ENCODE assay signal across 11 cellular contexts in the genomic region with DNA sequence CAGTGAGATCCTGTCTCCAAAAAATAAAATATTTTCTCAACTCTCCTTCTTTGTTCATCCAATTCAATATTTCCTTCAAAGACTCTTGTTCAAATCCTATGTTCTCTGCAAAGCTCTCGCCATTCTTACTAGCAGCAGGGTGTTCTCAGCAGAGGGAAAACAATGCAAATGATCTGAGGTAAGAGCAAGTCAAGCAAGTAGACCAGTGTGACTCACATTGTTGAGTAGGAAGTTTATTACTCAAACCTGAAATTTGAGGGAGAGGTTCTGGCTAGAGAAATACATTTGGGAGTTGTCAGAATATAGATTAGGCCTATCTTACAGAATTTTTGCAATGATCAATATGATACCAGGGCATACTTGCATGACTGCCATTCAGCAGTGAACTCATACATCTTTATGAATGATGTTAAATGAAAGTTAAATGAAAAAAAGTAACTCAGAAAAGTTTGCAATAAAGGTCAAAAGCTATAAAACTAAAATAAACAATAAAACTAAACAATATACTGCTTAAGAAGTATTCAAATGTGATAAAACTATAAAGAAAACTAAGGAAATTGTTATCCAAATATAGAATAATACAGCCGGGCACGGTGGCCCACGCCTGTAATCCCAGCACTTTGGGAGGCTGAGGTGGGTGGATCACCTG. TPM values are rescaled to one million over a fixed set of nuclear protein-coding genes. Genes with fewer than 3 reads are reported as not detected.
A peak's percentile ranks its signal among the peaks of the same experiment; 100 is the strongest.
DNase-seq lines count a peak whose midpoint lies in the region; ATAC-seq, FAIRE-seq and TF ChIP-seq lines count a peak whose summit lies in the region.
"Had no signal": no experiment of that assay in that cellular context is flagged by ENCODE, and none has a peak within 500 bp of the region (broad histone marks: within the 10 kb centered on the region; RNA-seq: fewer than 3 reads in every experiment).

No MANE protein-coding gene starts in this region.

- TF ChIP-seq CTCF in astrocyte (IDR thresholded peaks at IDR 0.05; ENCODE audit: insufficient read depth, low read depth, low read length) (no peak), endothelial cell (IDR thresholded peaks at IDR 0.05; ENCODE audit: unreplicated experiment) (no peak)

- H3K36me3 Mint-ChIP-seq in astrocyte (ENCODE audit: low read depth, unreplicated experiment) (peaks cover 7% of the 10 kb centered on the region), endothelial cell (ENCODE audit: low read depth, unreplicated experiment) (peaks cover 14% of the 10 kb centered on the region)

- H3K4me1 Mint-ChIP-seq in astrocyte (ENCODE audit: low read depth, unreplicated experiment) = peaks cover 20% of the 10 kb centered on the region
- H3K4me1 Mint-ChIP-seq in endothelial cell (ENCODE audit: unreplicated experiment) = peaks cover 15% of the 10 kb centered on the region

- peaks cover 58% of the 10 kb centered on the region for H3K79me2 ChIP-seq in astrocyte (ENCODE audit: insufficient read depth, low read length)

- H3K4me2 ChIP-seq in astrocyte (ENCODE audit: low read length) = no peak overlapping the region

- no peak overlapping the region for H2AFZ ChIP-seq in astrocyte (ENCODE audit: low read depth, low read length)

- DNase-seq in SIG-M5 treated with dmso at 0.1 percent for 504 hours (lab: John Stamatoyannopoulos, UW; ENCODE audit: unreplicated experiment) = peak; percentile 33
- DNase-seq in SIG-M5 (lab: John Stamatoyannopoulos, UW) = no peak
- DNase-seq in astrocyte (ENCODE audit: low read depth) = peak; percentile 69
- peak; percentile 87 for DNase-seq in renal cortical epithelial cell (ENCODE audit: low read depth)
- DNase-seq in pons (ENCODE audit: low spot score) = no peak
- no peak for DNase-seq in effector memory CD4-positive, alpha-beta T cell
- no peak for DNase-seq in endothelial cell (ENCODE audit: low spot score)
- DNase-seq: lower lobe of right lung had no signal

- peaks cover 28% of the 10 kb centered on the region for H3K4me1 ChIP-seq in astrocyte (ENCODE audit: insufficient read depth, low read length)
- peaks cover 3% of the 10 kb centered on the region for H3K4me1 ChIP-seq in effector memory CD4-positive, alpha-beta T cell (ENCODE audit: control insufficient read depth, insufficient read depth, low read length, poor library complexity, severe bottlenecking)

- H3K9me3 ChIP-seq in astrocyte (ENCODE audit: insufficient read depth, low read depth, low read length) = no peaks in the 10 kb centered on the region
- no peaks in the 10 kb centered on the region for H3K9me3 ChIP-seq in effector memory CD4-positive, alpha-beta T cell (ENCODE audit: control insufficient read depth, low read length)
- H3K9me3 ChIP-seq: lower lobe of right lung had no signal

- peak; percentile 87 for ATAC-seq in HG02885 (IDR thresholded peaks at IDR 0.05; ENCODE audit: poor library complexity, unreplicated experiment)

- peaks cover 59% of the 10 kb centered on the region for H4K20me1 ChIP-seq in astrocyte (ENCODE audit: insufficient read depth, low read length)

- no peak overlapping the region for H3K9ac ChIP-seq in astrocyte (ENCODE audit: low read length)

- no peak overlapping the region for H3K27ac ChIP-seq in astrocyte (ENCODE audit: low read depth, low read length)
- H3K27ac ChIP-seq in effector memory CD4-positive, alpha-beta T cell (ENCODE audit: insufficient read depth, low read length, poor library complexity, severe bottlenecking) = no peak overlapping the region
- H3K27ac ChIP-seq: lower lobe of right lung had no signal

- H3K27me3 Mint-ChIP-seq in astrocyte (ENCODE audit: low read depth, unreplicated experiment) = no peaks in the 10 kb centered on the region
- peaks cover 4% of the 10 kb centered on the region for H3K27me3 Mint-ChIP-seq in endothelial cell (ENCODE audit: unreplicated experiment)
- H3K27me3 Mint-ChIP-seq: activated naive CD4-positive, alpha-beta T cell treated with anti-CD3 and anti-CD28 coated beads, Interleukin-2, amount 50 U/mL, for 24 hours had no signal

- H3K4me3 ChIP-seq in astrocyte (ENCODE audit: insufficient read depth, low read depth, low read length) = no peak overlapping the region
- H3K4me3 ChIP-seq in effector memory CD4-positive, alpha-beta T cell (ENCODE audit: insufficient read depth, low read depth, low read length, poor library complexity, severe bottlenecking) = no peak overlapping the region
- H3K4me3 ChIP-seq: lower lobe of right lung had no signal

- H3K27ac Mint-ChIP-seq in astrocyte (ENCODE audit: unreplicated experiment) = no peak overlapping the region
- H3K27ac Mint-ChIP-seq in endothelial cell (ENCODE audit: unreplicated experiment) = no peak overlapping the region

- H3K27me3 ChIP-seq in astrocyte (ENCODE audit: insufficient read depth, low read length) = no peaks in the 10 kb centered on the region
- no peaks in the 10 kb centered on the region for H3K27me3 ChIP-seq in effector memory CD4-positive, alpha-beta T cell (replicated peaks; ENCODE audit: control insufficient read depth, insufficient read depth, low read length, poor library complexity, severe bottlenecking)

- H3K4me3 Mint-ChIP-seq in astrocyte (ENCODE audit: unreplicated experiment) = no peak overlapping the region
- H3K4me3 Mint-ChIP-seq in endothelial cell (ENCODE audit: unreplicated experiment) = no peak overlapping the region
- H3K4me3 Mint-ChIP-seq: activated naive CD4-positive, alpha-beta T cell treated with anti-CD3 and anti-CD28 coated beads, Interleukin-2, amount 50 U/mL, for 24 hours had no signal

- no peaks in the 10 kb centered on the region for H3K9me3 Mint-ChIP-seq in astrocyte (ENCODE audit: unreplicated experiment)
- no peaks in the 10 kb centered on the region for H3K9me3 Mint-ChIP-seq in endothelial cell (ENCODE audit: unreplicated experiment)
- H3K9me3 Mint-ChIP-seq: activated naive CD4-positive, alpha-beta T cell treated with anti-CD3 and anti-CD28 coated beads, Interleukin-2, amount 50 U/mL, for 24 hours had no signal

- peaks cover 5% of the 10 kb centered on the region for H3K36me3 ChIP-seq in astrocyte (ENCODE audit: insufficient read depth, low read length)
- no peaks in the 10 kb centered on the region for H3K36me3 ChIP-seq in effector memory CD4-positive, alpha-beta T cell (ENCODE audit: control insufficient read depth, insufficient read depth, low read length)

- FAIRE-seq in astrocyte (lab: Jason Lieb, UNC) = peak; percentile 43
- FAIRE-seq: H1 had no signal

RNA-seq across cellular contexts. Expression of gene IDE, which starts 5.8 kb away (rescaled TPM):
- total RNA-seq in astrocyte (31.4 and 35.9 TPM in 2 replicates), renal cortical epithelial cell (37.0 and 46.4 TPM in 2 replicates), endothelial cell (ENCODE audit: unreplicated experiment) (41.6 TPM)

RNA-seq across cellular contexts. Expression of gene KIF11, which starts 24.9 kb away (rescaled TPM):
- total RNA-seq in astrocyte (2.8 and 4.7 TPM in 2 replicates), renal cortical epithelial cell (3.1 and 14.9 TPM in 2 replicates), endothelial cell (ENCODE audit: unreplicated experiment) (9.4 TPM)

Comparison
In these comparisons a context has a peak if more than half of its experiments do, and no peak if none do; other contexts are left out.
1. DNase-seq: peak in SIG-M5 treated with dmso at 0.1 percent for 504 hours (single experiment), astrocyte (single experiment) and renal cortical epithelial cell (single experiment); none in SIG-M5 (single experiment), pons (single experiment), effector memory CD4-positive, alpha-beta T cell (0 of 3) and endothelial cell (single experiment).